In genomic region chr18:57574866-57575265, GRCh38 we compare ENCODE assay signal across 27 cellular contexts.
"Had no signal": no experiment of that assay in that cellular context is flagged by ENCODE, and none has a peak within 500 bp of the region (broad histone marks: within the 10 kb centered on the region; RNA-seq: fewer than 3 reads in every experiment).

No MANE protein-coding gene starts in this region.

- ATAC-seq: activated CD8-positive, alpha-beta T cell treated with anti-CD3 and anti-CD28 coated beads for 36 hours; effector memory CD8-positive, alpha-beta T cell; gastrocnemius medialis; stimulated activated effector memory CD8-positive, alpha-beta T cell treated with anti-CD3 and anti-CD28 coated beads, Interleukin-12 subunit alpha, Interleukin-12 subunit beta, amount 100 ng/mL, for 72 hours; upper lobe of right lung; WTC11 had no signal

- H3K9me3 Mint-ChIP-seq: activated CD8-positive, alpha-beta T cell treated with anti-CD3 and anti-CD28 coated beads for 36 hours; activated T-helper 2 cell treated with anti-CD3 and anti-CD28 coated beads, Interferon-gamma antibody, Interleukin-2, Interleukin-4, amounts not matched to agents 10 μg/mL and 5 μg/mL and 100 μg/mL, durations not matched to agents 14 hours and 24 hours and 36 hours; effector memory CD8-positive, alpha-beta T cell; naive B cell; nephron progenitor cell; stimulated activated effector memory CD8-positive, alpha-beta T cell treated with anti-CD3 and anti-CD28 coated beads, Interleukin-12 subunit alpha, Interleukin-12 subunit beta, amount 100 ng/mL, for 72 hours; stimulated activated naive CD8-positive, alpha-beta T cell treated with anti-CD3 and anti-CD28 coated beads, Interleukin-15, Interleukin-2, amounts not matched to agents 100 ng/mL and 50 ng/mL, for 24 hours; WTC11 had no signal

- H3K27me3 ChIP-seq: esophagus muscularis mucosa, gastrocnemius medialis, neutrophil, sigmoid colon, upper lobe of right lung had no signal

- H3K27ac ChIP-seq: esophagus muscularis mucosa, gastrocnemius medialis, left ventricle myocardium inferior, neutrophil, upper lobe of right lung had no signal

- H3K4me1 Mint-ChIP-seq: brain; nephron progenitor cell; stimulated activated effector memory CD8-positive, alpha-beta T cell treated with anti-CD3 and anti-CD28 coated beads, Interleukin-12 subunit alpha, Interleukin-12 subunit beta, amount 100 ng/mL, for 72 hours; WTC11 had no signal

- H3K27me3 Mint-ChIP-seq: activated CD8-positive, alpha-beta T cell treated with anti-CD3 and anti-CD28 coated beads for 36 hours; activated naive CD8-positive, alpha-beta T cell; brain; effector memory CD8-positive, alpha-beta T cell; naive B cell; stimulated activated naive CD8-positive, alpha-beta T cell treated with anti-CD3 and anti-CD28 coated beads, Interleukin-15, Interleukin-2, amounts not matched to agents 100 ng/mL and 50 ng/mL, for 24 hours had no signal

- H3K27ac Mint-ChIP-seq: activated CD8-positive, alpha-beta T cell treated with anti-CD3 and anti-CD28 coated beads for 36 hours; activated naive CD8-positive, alpha-beta T cell; activated T-helper 2 cell treated with anti-CD3 and anti-CD28 coated beads, Interferon-gamma antibody, Interleukin-2, Interleukin-4, amounts not matched to agents 10 μg/mL and 5 μg/mL and 100 μg/mL, durations not matched to agents 14 hours and 24 hours and 36 hours; brain; nephron progenitor cell; stimulated activated effector memory CD8-positive, alpha-beta T cell treated with anti-CD3 and anti-CD28 coated beads, Interleukin-12 subunit alpha, Interleukin-12 subunit beta, amount 100 ng/mL, for 72 hours; stimulated activated naive CD8-positive, alpha-beta T cell treated with anti-CD3 and anti-CD28 coated beads, Interleukin-15, Interleukin-2, amounts not matched to agents 100 ng/mL and 50 ng/mL, for 24 hours; WTC11 had no signal

- DNase-seq: activated CD4-positive, alpha-beta T cell treated with anti-CD3 and anti-CD28 coated beads for 1 hour; activated CD4-positive, alpha-beta T cell treated with anti-CD3 and anti-CD28 coated beads, Interleukin-2, amount 50 U/mL, for 1 hour; activated CD8-positive, alpha-beta T cell treated with anti-CD3 and anti-CD28 coated beads for 36 hours; activated T-cell treated with anti-CD3 and anti-CD28 coated beads, Interleukin-2, amount 50 U/mL, for 48 hours; aorta; cortex of kidney; effector memory CD8-positive, alpha-beta T cell; gastrocnemius medialis; glutamatergic neuron; left ventricle myocardium inferior; naive B cell; nephron progenitor cell; retina; sigmoid colon; small intestine; stimulated activated CD4-positive, alpha-beta T cell treated with anti-CD3 and anti-CD28 coated beads, Interleukin-4, amount 100 ng/mL, for 24 hours; T-helper 2 cell; upper lobe of right lung had no signal

- H3K4me1 ChIP-seq: esophagus muscularis mucosa, gastrocnemius medialis, left ventricle myocardium inferior, upper lobe of right lung had no signal

- H3K9me3 ChIP-seq: esophagus muscularis mucosa, gastrocnemius medialis, left ventricle myocardium inferior, neutrophil, sigmoid colon, upper lobe of right lung had no signal

- H3K4me3 Mint-ChIP-seq: activated CD8-positive, alpha-beta T cell treated with anti-CD3 and anti-CD28 coated beads for 36 hours; activated naive CD8-positive, alpha-beta T cell; brain; effector memory CD8-positive, alpha-beta T cell; naive B cell; nephron progenitor cell; stimulated activated effector memory CD8-positive, alpha-beta T cell treated with anti-CD3 and anti-CD28 coated beads, Interleukin-12 subunit alpha, Interleukin-12 subunit beta, amount 100 ng/mL, for 72 hours; stimulated activated naive CD8-positive, alpha-beta T cell treated with anti-CD3 and anti-CD28 coated beads, Interleukin-15, Interleukin-2, amounts not matched to agents 100 ng/mL and 50 ng/mL, for 24 hours; WTC11 had no signal

- H3K4me3 ChIP-seq: esophagus muscularis mucosa, gastrocnemius medialis, left ventricle myocardium inferior, lung, sigmoid colon, upper lobe of right lung had no signal
